Comparison of ENCODE assay signal across 34 cellular contexts in the genomic region with DNA sequence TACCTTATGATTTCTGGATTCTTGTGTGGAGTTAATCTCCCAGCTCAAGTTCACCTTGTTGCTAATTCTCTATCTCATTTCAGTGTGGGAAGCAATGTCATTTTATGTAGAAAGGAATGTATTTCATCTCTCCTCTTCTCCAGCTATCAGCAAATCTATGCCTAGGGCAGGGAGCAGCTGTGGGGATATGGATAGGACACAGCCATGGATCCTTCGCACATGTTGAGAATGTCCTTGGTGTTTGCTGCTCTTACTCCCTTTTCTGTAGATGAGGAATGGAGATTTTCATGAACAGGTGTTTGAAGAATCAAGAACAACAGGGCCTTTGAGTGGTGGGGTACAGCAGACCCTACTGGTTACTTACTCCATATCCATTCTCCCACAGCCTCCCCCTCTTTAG.
"Had no signal": no experiment of that assay in that cellular context is flagged by ENCODE, and none has a peak within 500 bp of the region (broad histone marks: within the 10 kb centered on the region; RNA-seq: fewer than 3 reads in every experiment).

No MANE protein-coding gene starts in this region.

- H3K4me3 ChIP-seq: MG63 had no signal

- H3K9me3 ChIP-seq: MG63 had no signal

- DNase-seq: Karpas-422, Kasumi-1, KG1, MG63, MM.1S, MV-4-11, NCI-H1048, NCI-H1092, NCI-H1092 treated with DMSO at 0.1 percent for 48 hours, NCI-H1105, NCI-H1105 treated with DMSO at 0.1 percent for 48 hours, NCI-H1417, NCI-H1417 treated with DMSO at 0.1 percent for 48 hours, NCI-H1436, NCI-H1436 treated with DMSO at 0.1 percent for 48 hours, NCI-H146, NCI-H1694, NCI-H1694 treated with DMSO at 0.1 percent for 48 hours, NCI-H187, NCI-H187 treated with DMSO at 0.1 percent for 48 hours, NCI-H1930, NCI-H2029, NCI-H2029 treated with DMSO at 0.1 percent for 48 hours, NCI-H2081, NCI-H2081 treated with DMSO at 0.1 percent for 48 hours, NCI-H2107, NCI-H2171, NCI-H2171 treated with DMSO at 0.1 percent for 48 hours, NCI-H2227 treated with DMSO at 0.1 percent for 48 hours, NCI-H226, NCI-H345, NCI-H446, NCI-H446 treated with DMSO at 0.1 percent for 48 hours had no signal

- H3K9ac ChIP-seq: KMS-11 had no signal

- H3K27me3 ChIP-seq: MG63 had no signal

- H3K36me3 ChIP-seq: MG63 had no signal

- H3K27ac ChIP-seq: KMS-11 had no signal

- H3K4me2 ChIP-seq: KMS-11 had no signal
